Comparison of ENCODE assay signal across 2 cellular contexts in the genomic region with DNA sequence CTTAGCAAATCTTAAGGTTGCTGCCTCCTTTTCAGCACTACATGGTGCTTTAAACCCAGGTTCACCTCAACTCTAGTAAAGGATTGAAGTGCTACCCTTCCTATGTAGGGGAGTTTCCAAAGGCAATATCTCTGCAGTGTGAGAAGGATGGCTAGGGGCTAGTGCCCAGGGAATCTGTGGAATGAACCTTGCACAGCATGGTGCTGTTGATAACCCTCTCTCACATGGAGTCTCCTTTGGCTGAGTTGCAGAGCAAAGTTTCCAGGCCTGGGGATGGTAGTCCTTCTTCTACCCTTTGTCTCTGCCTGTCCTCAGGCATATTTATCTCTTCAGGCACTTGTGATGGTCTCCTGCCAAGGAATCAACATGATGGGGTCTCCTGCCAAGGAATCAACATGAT.
A peak's percentile ranks its signal among the peaks of the same experiment; 100 is the strongest.
TF ChIP-seq lines count a peak whose summit lies in the region.

No MANE protein-coding gene starts in this region.

TF ChIP-seq in GM23338, 12 proteins besides CTCF, POLR2A, EP300 and RAD21:
- TF ChIP-seq, protein P1, sequence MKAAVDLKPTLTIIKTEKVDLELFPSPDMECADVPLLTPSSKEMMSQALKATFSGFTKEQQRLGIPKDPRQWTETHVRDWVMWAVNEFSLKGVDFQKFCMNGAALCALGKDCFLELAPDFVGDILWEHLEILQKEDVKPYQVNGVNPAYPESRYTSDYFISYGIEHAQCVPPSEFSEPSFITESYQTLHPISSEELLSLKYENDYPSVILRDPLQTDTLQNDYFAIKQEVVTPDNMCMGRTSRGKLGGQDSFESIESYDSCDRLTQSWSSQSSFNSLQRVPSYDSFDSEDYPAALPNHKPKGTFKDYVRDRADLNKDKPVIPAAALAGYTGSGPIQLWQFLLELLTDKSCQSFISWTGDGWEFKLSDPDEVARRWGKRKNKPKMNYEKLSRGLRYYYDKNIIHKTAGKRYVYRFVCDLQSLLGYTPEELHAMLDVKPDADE (IDR thresholded peaks at IDR 0.05), result no peak
- no peak for TF ChIP-seq ZNF331 (CRISPR knock-in tag; IDR thresholded peaks at IDR 0.05; ENCODE audit: low read depth)
- no peak for TF ChIP-seq STAT1 (IDR thresholded peaks at IDR 0.05; ENCODE audit: unreplicated experiment)
- no peak for TF ChIP-seq POLR2AphosphoS5 (IDR thresholded peaks at IDR 0.05; ENCODE audit: low read depth)
- no peak for TF ChIP-seq CREB1 (CRISPR knock-in tag; IDR thresholded peaks at IDR 0.05; ENCODE audit: low read depth)
- TF ChIP-seq EZH2phosphoT487 (IDR thresholded peaks at IDR 0.05; ENCODE audit: unreplicated experiment), result no peak
- no peak for TF ChIP-seq ZNF114 (CRISPR knock-in tag; IDR thresholded peaks at IDR 0.05)
- TF ChIP-seq JUNB (IDR thresholded peaks at IDR 0.05; ENCODE audit: unreplicated experiment), result no peak
- TF ChIP-seq EZH2 (IDR thresholded peaks at IDR 0.05; ENCODE audit: low read depth, unreplicated experiment), result no peak
- TF ChIP-seq NANOG (IDR thresholded peaks at IDR 0.05; ENCODE audit: borderline replicate concordance), result no peak
- TF ChIP-seq, protein P2, sequence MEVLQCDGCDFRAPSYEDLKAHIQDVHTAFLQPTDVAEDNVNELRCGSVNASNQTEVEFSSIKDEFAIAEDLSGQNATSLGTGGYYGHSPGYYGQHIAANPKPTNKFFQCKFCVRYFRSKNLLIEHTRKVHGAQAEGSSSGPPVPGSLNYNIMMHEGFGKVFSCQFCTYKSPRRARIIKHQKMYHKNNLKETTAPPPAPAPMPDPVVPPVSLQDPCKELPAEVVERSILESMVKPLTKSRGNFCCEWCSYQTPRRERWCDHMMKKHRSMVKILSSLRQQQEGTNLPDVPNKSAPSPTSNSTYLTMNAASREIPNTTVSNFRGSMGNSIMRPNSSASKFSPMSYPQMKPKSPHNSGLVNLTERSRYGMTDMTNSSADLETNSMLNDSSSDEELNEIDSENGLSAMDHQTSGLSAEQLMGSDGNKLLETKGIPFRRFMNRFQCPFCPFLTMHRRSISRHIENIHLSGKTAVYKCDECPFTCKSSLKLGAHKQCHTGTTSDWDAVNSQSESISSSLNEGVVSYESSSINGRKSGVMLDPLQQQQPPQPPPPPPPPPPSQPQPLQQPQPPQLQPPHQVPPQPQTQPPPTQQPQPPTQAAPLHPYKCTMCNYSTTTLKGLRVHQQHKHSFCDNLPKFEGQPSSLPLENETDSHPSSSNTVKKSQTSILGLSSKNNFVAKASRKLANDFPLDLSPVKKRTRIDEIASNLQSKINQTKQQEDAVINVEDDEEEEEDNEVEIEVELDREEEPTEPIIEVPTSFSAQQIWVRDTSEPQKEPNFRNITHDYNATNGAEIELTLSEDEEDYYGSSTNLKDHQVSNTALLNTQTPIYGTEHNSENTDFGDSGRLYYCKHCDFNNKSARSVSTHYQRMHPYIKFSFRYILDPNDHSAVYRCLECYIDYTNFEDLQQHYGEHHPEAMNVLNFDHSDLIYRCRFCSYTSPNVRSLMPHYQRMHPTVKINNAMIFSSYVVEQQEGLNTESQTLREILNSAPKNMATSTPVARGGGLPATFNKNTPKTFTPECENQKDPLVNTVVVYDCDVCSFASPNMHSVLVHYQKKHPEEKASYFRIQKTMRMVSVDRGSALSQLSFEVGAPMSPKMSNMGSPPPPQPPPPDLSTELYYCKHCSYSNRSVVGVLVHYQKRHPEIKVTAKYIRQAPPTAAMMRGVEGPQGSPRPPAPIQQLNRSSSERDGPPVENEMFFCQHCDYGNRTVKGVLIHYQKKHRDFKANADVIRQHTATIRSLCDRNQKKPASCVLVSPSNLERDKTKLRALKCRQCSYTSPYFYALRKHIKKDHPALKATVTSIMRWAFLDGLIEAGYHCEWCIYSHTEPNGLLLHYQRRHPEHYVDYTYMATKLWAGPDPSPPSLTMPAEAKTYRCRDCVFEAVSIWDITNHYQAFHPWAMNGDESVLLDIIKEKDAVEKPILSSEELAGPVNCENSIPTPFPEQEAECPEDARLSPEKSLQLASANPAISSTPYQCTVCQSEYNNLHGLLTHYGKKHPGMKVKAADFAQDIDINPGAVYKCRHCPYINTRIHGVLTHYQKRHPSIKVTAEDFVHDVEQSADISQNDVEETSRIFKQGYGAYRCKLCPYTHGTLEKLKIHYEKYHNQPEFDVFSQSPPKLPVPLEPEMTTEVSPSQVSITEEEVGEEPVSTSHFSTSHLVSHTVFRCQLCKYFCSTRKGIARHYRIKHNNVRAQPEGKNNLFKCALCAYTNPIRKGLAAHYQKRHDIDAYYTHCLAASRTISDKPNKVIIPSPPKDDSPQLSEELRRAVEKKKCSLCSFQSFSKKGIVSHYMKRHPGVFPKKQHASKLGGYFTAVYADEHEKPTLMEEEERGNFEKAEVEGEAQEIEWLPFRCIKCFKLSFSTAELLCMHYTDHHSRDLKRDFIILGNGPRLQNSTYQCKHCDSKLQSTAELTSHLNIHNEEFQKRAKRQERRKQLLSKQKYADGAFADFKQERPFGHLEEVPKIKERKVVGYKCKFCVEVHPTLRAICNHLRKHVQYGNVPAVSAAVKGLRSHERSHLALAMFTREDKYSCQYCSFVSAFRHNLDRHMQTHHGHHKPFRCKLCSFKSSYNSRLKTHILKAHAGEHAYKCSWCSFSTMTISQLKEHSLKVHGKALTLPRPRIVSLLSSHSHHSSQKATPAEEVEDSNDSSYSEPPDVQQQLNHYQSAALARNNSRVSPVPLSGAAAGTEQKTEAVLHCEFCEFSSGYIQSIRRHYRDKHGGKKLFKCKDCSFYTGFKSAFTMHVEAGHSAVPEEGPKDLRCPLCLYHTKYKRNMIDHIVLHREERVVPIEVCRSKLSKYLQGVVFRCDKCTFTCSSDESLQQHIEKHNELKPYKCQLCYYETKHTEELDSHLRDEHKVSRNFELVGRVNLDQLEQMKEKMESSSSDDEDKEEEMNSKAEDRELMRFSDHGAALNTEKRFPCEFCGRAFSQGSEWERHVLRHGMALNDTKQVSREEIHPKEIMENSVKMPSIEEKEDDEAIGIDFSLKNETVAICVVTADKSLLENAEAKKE (CRISPR knock-in tag; IDR thresholded peaks at IDR 0.05), result no peak

TF ChIP-seq in H1, 55 proteins besides CTCF, POLR2A, EP300 and RAD21:
- TF ChIP-seq, protein P3, sequence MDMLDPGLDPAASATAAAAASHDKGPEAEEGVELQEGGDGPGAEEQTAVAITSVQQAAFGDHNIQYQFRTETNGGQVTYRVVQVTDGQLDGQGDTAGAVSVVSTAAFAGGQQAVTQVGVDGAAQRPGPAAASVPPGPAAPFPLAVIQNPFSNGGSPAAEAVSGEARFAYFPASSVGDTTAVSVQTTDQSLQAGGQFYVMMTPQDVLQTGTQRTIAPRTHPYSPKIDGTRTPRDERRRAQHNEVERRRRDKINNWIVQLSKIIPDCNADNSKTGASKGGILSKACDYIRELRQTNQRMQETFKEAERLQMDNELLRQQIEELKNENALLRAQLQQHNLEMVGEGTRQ (IDR thresholded peaks at IDR 0.05; ENCODE audit: low read length), result no peak
- TF ChIP-seq CEBPB (IDR thresholded peaks at IDR 0.05; ENCODE audit: low read depth, low read length) (no peak), TEAD4 (IDR thresholded peaks at IDR 0.05; ENCODE audit: low read depth, low read length) (peak; percentile 42; the same call in 1 of the 2 replicates)
TF ChIP-seq in H1: peak in this region for 1.
